Comparison of ENCODE assay signal across 1 cellular context in the genomic region with DNA sequence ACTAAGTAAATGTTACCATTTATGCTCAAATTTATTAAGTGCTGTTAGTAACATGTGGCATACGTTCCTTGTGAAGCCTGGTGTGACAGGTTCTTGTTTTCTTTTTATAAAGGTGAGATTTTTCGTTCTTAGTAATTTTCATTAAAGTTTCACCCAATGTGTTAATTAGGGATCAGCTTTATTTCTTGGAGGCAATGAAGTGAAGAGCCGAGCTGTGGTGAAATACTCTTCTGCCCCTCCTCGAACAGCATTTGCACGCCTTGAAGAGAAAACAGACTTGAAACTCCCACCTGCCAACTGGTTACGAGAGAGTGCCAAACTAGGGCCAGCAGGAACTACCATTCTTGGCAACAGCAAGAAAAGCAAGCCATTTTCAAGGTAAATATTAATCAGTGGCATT.
TF ChIP-seq lines count a peak whose summit lies in the region.

No MANE protein-coding gene starts in this region.

TF ChIP-seq in K562, 482 proteins besides CTCF, POLR2A, EP300 and RAD21:
- TF ChIP-seq SUPT5H (IDR thresholded peaks at IDR 0.05) (no peak), NUFIP1 (IDR thresholded peaks at IDR 0.05; ENCODE audit: partially characterized antibody) (no peak), NCOA6 (IDR thresholded peaks at IDR 0.05) (no peak), BRF2 (IDR thresholded peaks at IDR 0.05; ENCODE audit: borderline replicate concordance, insufficient read depth, insufficient read length) (no peak), ATF2 (CRISPR knock-in tag; IDR thresholded peaks at IDR 0.05) (no peak), RUNX1 (IDR thresholded peaks at IDR 0.05; ENCODE audit: low read depth) (no peak), ZNF740 (CRISPR knock-in tag; IDR thresholded peaks at IDR 0.05) (no peak), ZNF740 (tag; IDR thresholded peaks at IDR 0.05) (no peak), ZNF79 (CRISPR knock-in tag; IDR thresholded peaks at IDR 0.05; ENCODE audit: low read depth) (no peak), ZNF3 (CRISPR knock-in tag; IDR thresholded peaks at IDR 0.05) (no peak), TARDBP (IDR thresholded peaks at IDR 0.05) (no peak)
TF ChIP-seq in K562: peak in this region for 0.
